ENCODE assay signal across 8 cellular contexts in the genomic region with DNA sequence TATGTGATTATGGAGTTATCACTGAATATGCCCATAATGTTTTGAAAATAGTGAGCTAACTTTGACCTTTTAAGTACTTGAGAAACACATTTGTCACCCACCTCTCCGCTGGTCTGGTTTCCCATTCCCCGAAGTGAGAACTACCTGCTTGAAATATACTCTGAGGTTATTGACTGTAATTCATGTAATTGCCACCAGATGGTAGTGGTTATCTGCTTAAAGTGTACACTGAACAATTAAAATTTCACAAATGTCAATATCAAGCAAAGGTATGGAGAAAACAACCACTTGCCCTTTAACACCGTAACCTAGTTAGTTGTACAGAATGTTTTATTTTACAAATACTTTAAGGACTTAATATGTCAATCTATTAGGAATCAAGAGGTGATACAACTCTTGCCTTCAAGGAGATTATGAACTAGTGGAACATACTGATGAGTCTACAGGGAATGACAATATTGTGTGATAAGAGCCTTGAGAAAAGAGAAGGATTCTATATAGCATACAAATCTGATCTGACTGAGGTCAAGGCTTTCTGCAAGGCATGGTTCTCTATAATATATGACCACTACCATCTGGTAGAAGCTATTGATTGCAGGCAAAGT.
DNase-seq lines count a peak whose midpoint lies in the region; ATAC-seq, FAIRE-seq and TF ChIP-seq lines count a peak whose summit lies in the region.

No MANE protein-coding gene starts in this region.

- H3K4me3 ChIP-seq in GM12875 (ENCODE audit: low read depth, low read length) (no peak overlapping the region), WI38 (ENCODE audit: low read depth, low read length) (no peak overlapping the region), keratinocyte (ENCODE audit: control insufficient read depth in 2 of 3, extremely low read depth in 1 of 3, insufficient read depth in 2 of 3, low read depth in 1 of 3, low read length in 3 of 3) (no peak overlapping the region)

- no peak overlapping the region for H3K4me3 Mint-ChIP-seq in activated CD8-positive, alpha-beta memory T cell treated with anti-CD3 and anti-CD28 coated beads, Interleukin-2, amount 10 ng/mL, durations not matched to agents 7 days and 5 days

- CTCF ChIA-PET in activated CD8-positive, alpha-beta memory T cell treated with anti-CD3 and anti-CD28 coated beads, Interleukin-2, amount 10 ng/mL, durations not matched to agents 7 days and 5 days (lab: Charles Lee) = interaction anchor here (0.5 kb wide), 1 partner anchor 1517 kb away, joined by 3 read pairs; no protein-coding TSS in a partner anchor

- H3K36me3 Mint-ChIP-seq in activated CD8-positive, alpha-beta memory T cell treated with anti-CD3 and anti-CD28 coated beads, Interleukin-2, amount 10 ng/mL, durations not matched to agents 7 days and 5 days = no peaks in the 10 kb centered on the region

- H3K27me3 ChIP-seq in keratinocyte (ENCODE audit: control insufficient read depth, extremely low read depth, insufficient read depth, low read length) = no peaks in the 10 kb centered on the region

- H3K9me3 Mint-ChIP-seq in activated CD8-positive, alpha-beta memory T cell treated with anti-CD3 and anti-CD28 coated beads, Interleukin-2, amount 10 ng/mL, durations not matched to agents 7 days and 5 days (ENCODE audit: low read depth) = no peaks in the 10 kb centered on the region

- no peak overlapping the region for H3K27ac ChIP-seq in 22Rv1
- no peak overlapping the region for H3K27ac ChIP-seq in keratinocyte (ENCODE audit: control insufficient read depth, insufficient read depth, low read length)

- no peaks in the 10 kb centered on the region for H3K9me3 ChIP-seq in keratinocyte (ENCODE audit: control insufficient read depth, low read depth, low read length)

- H4K20me1 ChIP-seq in keratinocyte (ENCODE audit: control insufficient read depth, extremely low read depth, insufficient read depth, low read length) = no peaks in the 10 kb centered on the region

- no peak overlapping the region for H3K9ac ChIP-seq in keratinocyte (ENCODE audit: control insufficient read depth, extremely low read depth, insufficient read depth, low read length)

- H2AFZ ChIP-seq in keratinocyte (ENCODE audit: control insufficient read depth, low read length) = no peak overlapping the region

- no peaks in the 10 kb centered on the region for H3K36me3 ChIP-seq in keratinocyte (ENCODE audit: control insufficient read depth in 2 of 2, extremely low read depth in 1 of 2, insufficient read depth in 2 of 2, low read length in 2 of 2)

- no peaks in the 10 kb centered on the region for H3K27me3 Mint-ChIP-seq in activated CD8-positive, alpha-beta memory T cell treated with anti-CD3 and anti-CD28 coated beads, Interleukin-2, amount 10 ng/mL, durations not matched to agents 7 days and 5 days

- H3K4me1 ChIP-seq in keratinocyte (ENCODE audit: control insufficient read depth, extremely low read depth, insufficient read depth, low read length) = no peaks in the 10 kb centered on the region

- dilution Hi-C loops in keratinocyte (cut with MboI; ENCODE audit: extremely low pct_ligation_motif_present, low sequenced_read_pairs) = loop anchor here (25.0 kb wide), 1 partner anchor 1332 kb away; no protein-coding TSS in a partner anchor

- no peaks in the 10 kb centered on the region for H3K79me2 ChIP-seq in keratinocyte (ENCODE audit: control insufficient read depth, insufficient read depth, low read length)

- no peaks in the 10 kb centered on the region for H3K4me1 Mint-ChIP-seq in activated CD8-positive, alpha-beta memory T cell treated with anti-CD3 and anti-CD28 coated beads, Interleukin-2, amount 10 ng/mL, durations not matched to agents 7 days and 5 days

- H3K9me1 ChIP-seq in keratinocyte (ENCODE audit: control insufficient read depth, extremely low read depth, insufficient read depth, low read length) = no peaks in the 10 kb centered on the region

- peak; percentile 7 for DNase-seq in NCI-H1105 (lab: John Stamatoyannopoulos, UW)
- no peak for DNase-seq in keratinocyte (ENCODE audit: low read depth, low spot score)
- DNase-seq in activated CD8-positive, alpha-beta memory T cell treated with anti-CD3 and anti-CD28 coated beads, Interleukin-2, amount 10 ng/mL, durations not matched to agents 7 days and 5 days = no peak
- DNase-seq in activated CD4-positive, CD25-positive, alpha-beta regulatory T cell (lab: John Stamatoyannopoulos, UW) = no peak

- TF ChIP-seq CTCF in 22Rv1 (IDR thresholded peaks at IDR 0.05) (peak; percentile 64), GM12875 (IDR thresholded peaks at IDR 0.05; ENCODE audit: borderline replicate concordance, insufficient read depth, low read depth, low read length) (peak; percentile 29; the same call in 1 of the 2 replicates), WI38 (IDR thresholded peaks at IDR 0.05; ENCODE audit: low read depth, low read length) (peak; percentile 29; the same call in 1 of the 2 replicates), keratinocyte (optimal IDR thresholded peaks at IDR 0.05 in 1 of 3, IDR thresholded peaks at IDR 0.05 in 1 of 3, conservative IDR thresholded peaks at IDR 0.05 in 1 of 3; ENCODE audit: extremely low read depth in 1 of 3, insufficient read depth in 2 of 3, low read length in 3 of 3) (peak; percentile 30 to 63 (median 34))

- H3K27ac Mint-ChIP-seq in activated CD8-positive, alpha-beta memory T cell treated with anti-CD3 and anti-CD28 coated beads, Interleukin-2, amount 10 ng/mL, durations not matched to agents 7 days and 5 days = no peak overlapping the region

- FAIRE-seq in keratinocyte (lab: Jason Lieb, UNC) = peak; percentile 86

- H3K4me2 ChIP-seq in keratinocyte (ENCODE audit: control insufficient read depth, extremely low read depth, insufficient read depth, low read depth, low read length) = no peak overlapping the region

- ATAC-seq in HG02759 (IDR thresholded peaks at IDR 0.05; ENCODE audit: unreplicated experiment) = peak; percentile 76
- no peak for ATAC-seq in activated CD8-positive, alpha-beta memory T cell treated with anti-CD3 and anti-CD28 coated beads, Interleukin-2, amount 10 ng/mL, durations not matched to agents 7 days and 5 days
